1 cellular context compared by ENCODE assay signal in genomic region chr17:59754547-59754946, GRCh38.
TF ChIP-seq lines count a peak whose summit lies in the region.

No MANE protein-coding gene starts in this region.

TF ChIP-seq in HepG2, 621 proteins besides CTCF, POLR2A, EP300 and RAD21 (continued from another document and continues in another):
- TF ChIP-seq, protein P1, sequence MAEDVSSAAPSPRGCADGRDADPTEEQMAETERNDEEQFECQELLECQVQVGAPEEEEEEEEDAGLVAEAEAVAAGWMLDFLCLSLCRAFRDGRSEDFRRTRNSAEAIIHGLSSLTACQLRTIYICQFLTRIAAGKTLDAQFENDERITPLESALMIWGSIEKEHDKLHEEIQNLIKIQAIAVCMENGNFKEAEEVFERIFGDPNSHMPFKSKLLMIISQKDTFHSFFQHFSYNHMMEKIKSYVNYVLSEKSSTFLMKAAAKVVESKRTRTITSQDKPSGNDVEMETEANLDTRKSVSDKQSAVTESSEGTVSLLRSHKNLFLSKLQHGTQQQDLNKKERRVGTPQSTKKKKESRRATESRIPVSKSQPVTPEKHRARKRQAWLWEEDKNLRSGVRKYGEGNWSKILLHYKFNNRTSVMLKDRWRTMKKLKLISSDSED (CRISPR knock-in tag; IDR thresholded peaks at IDR 0.05) = no peak
- TF ChIP-seq ETV6 (CRISPR knock-in tag; conservative IDR thresholded peaks at IDR 0.05) = no peak
- TF ChIP-seq BRD4 (CRISPR knock-in tag; IDR thresholded peaks at IDR 0.05) = no peak
- no peak for TF ChIP-seq PRPF4 (IDR thresholded peaks at IDR 0.05; ENCODE audit: low read depth, low read length, poor library complexity, severe bottlenecking)
- peak; percentile 52; the same call in 1 of the 2 replicates for TF ChIP-seq HDAC1 (CRISPR knock-in tag; IDR thresholded peaks at IDR 0.05)
- TF ChIP-seq ONECUT2 (CRISPR knock-in tag; IDR thresholded peaks at IDR 0.05) = no peak
- TF ChIP-seq ZNF569 (CRISPR knock-in tag; IDR thresholded peaks at IDR 0.05; ENCODE audit: borderline replicate concordance) = no peak
- TF ChIP-seq ZNF274 (CRISPR knock-in tag; IDR thresholded peaks at IDR 0.05) = no peak
- no peak for TF ChIP-seq MEIS1 (CRISPR knock-in tag; IDR thresholded peaks at IDR 0.05; ENCODE audit: borderline replicate concordance)
- no peak for TF ChIP-seq ZNF512 (CRISPR knock-in tag; IDR thresholded peaks at IDR 0.05)
- no peak for TF ChIP-seq IKZF4 (CRISPR knock-in tag; IDR thresholded peaks at IDR 0.05; ENCODE audit: borderline replicate concordance, low read depth, not compliant biosample characterization)
- TF ChIP-seq ZNF607 (CRISPR knock-in tag; IDR thresholded peaks at IDR 0.05; ENCODE audit: borderline replicate concordance) = no peak
- no peak for TF ChIP-seq RBAK (CRISPR knock-in tag; IDR thresholded peaks at IDR 0.05)
- TF ChIP-seq, protein P2, sequence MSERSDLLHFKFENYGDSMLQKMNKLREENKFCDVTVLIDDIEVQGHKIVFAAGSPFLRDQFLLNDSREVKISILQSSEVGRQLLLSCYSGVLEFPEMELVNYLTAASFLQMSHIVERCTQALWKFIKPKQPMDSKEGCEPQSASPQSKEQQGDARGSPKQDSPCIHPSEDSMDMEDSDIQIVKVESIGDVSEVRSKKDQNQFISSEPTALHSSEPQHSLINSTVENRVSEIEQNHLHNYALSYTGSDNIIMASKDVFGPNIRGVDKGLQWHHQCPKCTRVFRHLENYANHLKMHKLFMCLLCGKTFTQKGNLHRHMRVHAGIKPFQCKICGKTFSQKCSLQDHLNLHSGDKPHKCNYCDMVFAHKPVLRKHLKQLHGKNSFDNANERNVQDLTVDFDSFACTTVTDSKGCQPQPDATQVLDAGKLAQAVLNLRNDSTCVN (CRISPR knock-in tag; IDR thresholded peaks at IDR 0.05; ENCODE audit: borderline replicate concordance) = no peak
- TF ChIP-seq ZNF790 (CRISPR knock-in tag; IDR thresholded peaks at IDR 0.05; ENCODE audit: borderline replicate concordance) = no peak
- TF ChIP-seq ZHX2 (IDR thresholded peaks at IDR 0.05; ENCODE audit: low read depth) = no peak
- TF ChIP-seq ZHX2 (CRISPR knock-in tag; IDR thresholded peaks at IDR 0.05; ENCODE audit: borderline replicate concordance) = no peak
- no peak for TF ChIP-seq PLSCR1 (CRISPR knock-in tag; IDR thresholded peaks at IDR 0.05; ENCODE audit: borderline replicate concordance)
- no peak for TF ChIP-seq ZNF282 (IDR thresholded peaks at IDR 0.05; ENCODE audit: partially characterized antibody)
- no peak for TF ChIP-seq ZNF746 (CRISPR knock-in tag; IDR thresholded peaks at IDR 0.05)
- TF ChIP-seq ZKSCAN1 (IDR thresholded peaks at IDR 0.05; ENCODE audit: low read length) = no peak
- TF ChIP-seq FOSL1 (CRISPR knock-in tag; IDR thresholded peaks at IDR 0.05; ENCODE audit: borderline replicate concordance) = peak; percentile 92
- TF ChIP-seq POLR2G (IDR thresholded peaks at IDR 0.05; ENCODE audit: low read depth, low read length) = peak; percentile 45; the same call in 1 of the 2 replicates
- peak; percentile 66; the same call in 1 of the 2 replicates for TF ChIP-seq ZBTB20 (CRISPR knock-in tag; IDR thresholded peaks at IDR 0.05; ENCODE audit: borderline replicate concordance, low read depth)
- no peak for TF ChIP-seq ZNF549 (CRISPR knock-in tag; IDR thresholded peaks at IDR 0.05)
- TF ChIP-seq, protein P3, sequence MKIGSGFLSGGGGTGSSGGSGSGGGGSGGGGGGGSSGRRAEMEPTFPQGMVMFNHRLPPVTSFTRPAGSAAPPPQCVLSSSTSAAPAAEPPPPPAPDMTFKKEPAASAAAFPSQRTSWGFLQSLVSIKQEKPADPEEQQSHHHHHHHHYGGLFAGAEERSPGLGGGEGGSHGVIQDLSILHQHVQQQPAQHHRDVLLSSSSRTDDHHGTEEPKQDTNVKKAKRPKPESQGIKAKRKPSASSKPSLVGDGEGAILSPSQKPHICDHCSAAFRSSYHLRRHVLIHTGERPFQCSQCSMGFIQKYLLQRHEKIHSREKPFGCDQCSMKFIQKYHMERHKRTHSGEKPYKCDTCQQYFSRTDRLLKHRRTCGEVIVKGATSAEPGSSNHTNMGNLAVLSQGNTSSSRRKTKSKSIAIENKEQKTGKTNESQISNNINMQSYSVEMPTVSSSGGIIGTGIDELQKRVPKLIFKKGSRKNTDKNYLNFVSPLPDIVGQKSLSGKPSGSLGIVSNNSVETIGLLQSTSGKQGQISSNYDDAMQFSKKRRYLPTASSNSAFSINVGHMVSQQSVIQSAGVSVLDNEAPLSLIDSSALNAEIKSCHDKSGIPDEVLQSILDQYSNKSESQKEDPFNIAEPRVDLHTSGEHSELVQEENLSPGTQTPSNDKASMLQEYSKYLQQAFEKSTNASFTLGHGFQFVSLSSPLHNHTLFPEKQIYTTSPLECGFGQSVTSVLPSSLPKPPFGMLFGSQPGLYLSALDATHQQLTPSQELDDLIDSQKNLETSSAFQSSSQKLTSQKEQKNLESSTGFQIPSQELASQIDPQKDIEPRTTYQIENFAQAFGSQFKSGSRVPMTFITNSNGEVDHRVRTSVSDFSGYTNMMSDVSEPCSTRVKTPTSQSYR (CRISPR knock-in tag; IDR thresholded peaks at IDR 0.05; ENCODE audit: borderline replicate concordance) = no peak
- no peak for TF ChIP-seq AKAP8 (CRISPR knock-in tag; IDR thresholded peaks at IDR 0.05)
- TF ChIP-seq ZNF20 (CRISPR knock-in tag; IDR thresholded peaks at IDR 0.05) = no peak
- TF ChIP-seq, protein P4, sequence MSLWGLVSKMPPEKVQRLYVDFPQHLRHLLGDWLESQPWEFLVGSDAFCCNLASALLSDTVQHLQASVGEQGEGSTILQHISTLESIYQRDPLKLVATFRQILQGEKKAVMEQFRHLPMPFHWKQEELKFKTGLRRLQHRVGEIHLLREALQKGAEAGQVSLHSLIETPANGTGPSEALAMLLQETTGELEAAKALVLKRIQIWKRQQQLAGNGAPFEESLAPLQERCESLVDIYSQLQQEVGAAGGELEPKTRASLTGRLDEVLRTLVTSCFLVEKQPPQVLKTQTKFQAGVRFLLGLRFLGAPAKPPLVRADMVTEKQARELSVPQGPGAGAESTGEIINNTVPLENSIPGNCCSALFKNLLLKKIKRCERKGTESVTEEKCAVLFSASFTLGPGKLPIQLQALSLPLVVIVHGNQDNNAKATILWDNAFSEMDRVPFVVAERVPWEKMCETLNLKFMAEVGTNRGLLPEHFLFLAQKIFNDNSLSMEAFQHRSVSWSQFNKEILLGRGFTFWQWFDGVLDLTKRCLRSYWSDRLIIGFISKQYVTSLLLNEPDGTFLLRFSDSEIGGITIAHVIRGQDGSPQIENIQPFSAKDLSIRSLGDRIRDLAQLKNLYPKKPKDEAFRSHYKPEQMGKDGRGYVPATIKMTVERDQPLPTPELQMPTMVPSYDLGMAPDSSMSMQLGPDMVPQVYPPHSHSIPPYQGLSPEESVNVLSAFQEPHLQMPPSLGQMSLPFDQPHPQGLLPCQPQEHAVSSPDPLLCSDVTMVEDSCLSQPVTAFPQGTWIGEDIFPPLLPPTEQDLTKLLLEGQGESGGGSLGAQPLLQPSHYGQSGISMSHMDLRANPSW (CRISPR knock-in tag; IDR thresholded peaks at IDR 0.05; ENCODE audit: borderline replicate concordance) = no peak; the same call in 1 of the 2 replicates
- TF ChIP-seq ZNF503 (CRISPR knock-in tag; IDR thresholded peaks at IDR 0.05) = peak; percentile 62; the same call in 1 of the 2 replicates
- TF ChIP-seq ZNF780A (CRISPR knock-in tag; IDR thresholded peaks at IDR 0.05) = no peak
- 0 out of 2 replicates have a peak, but pooled peaks have one; percentile 32 for TF ChIP-seq ZFP36L1 (CRISPR knock-in tag; IDR thresholded peaks at IDR 0.05)
- TF ChIP-seq EHMT2 (IDR thresholded peaks at IDR 0.05; ENCODE audit: borderline replicate concordance, low read depth, low read length) = no peak
- TF ChIP-seq, protein P5, sequence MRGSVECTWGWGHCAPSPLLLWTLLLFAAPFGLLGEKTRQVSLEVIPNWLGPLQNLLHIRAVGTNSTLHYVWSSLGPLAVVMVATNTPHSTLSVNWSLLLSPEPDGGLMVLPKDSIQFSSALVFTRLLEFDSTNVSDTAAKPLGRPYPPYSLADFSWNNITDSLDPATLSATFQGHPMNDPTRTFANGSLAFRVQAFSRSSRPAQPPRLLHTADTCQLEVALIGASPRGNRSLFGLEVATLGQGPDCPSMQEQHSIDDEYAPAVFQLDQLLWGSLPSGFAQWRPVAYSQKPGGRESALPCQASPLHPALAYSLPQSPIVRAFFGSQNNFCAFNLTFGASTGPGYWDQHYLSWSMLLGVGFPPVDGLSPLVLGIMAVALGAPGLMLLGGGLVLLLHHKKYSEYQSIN (CRISPR knock-in tag; IDR thresholded peaks at IDR 0.05; ENCODE audit: borderline replicate concordance) = no peak
